Comparison of ENCODE assay signal across 2 cellular contexts in the genomic region with DNA sequence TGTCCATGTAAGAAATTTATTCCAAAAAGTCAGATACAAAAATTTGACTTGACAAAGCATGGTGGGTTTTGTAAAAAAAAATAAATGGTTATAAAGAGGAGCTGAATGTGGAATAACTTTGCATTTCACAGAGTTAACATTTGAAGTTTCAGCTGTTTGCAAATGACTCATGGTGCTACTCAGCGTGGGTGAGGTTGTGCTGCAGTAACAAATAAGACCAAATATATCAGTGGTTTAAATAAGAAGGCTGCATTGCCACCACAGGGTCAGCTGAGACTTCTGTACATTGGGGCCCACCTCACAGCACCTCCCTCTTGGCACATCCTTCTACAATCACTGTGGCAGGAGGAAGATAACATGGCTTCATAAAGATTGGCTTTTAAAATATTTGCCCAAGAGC.
TF ChIP-seq lines count a peak whose summit lies in the region.

No MANE protein-coding gene starts in this region.

TF ChIP-seq in HepG2, 621 proteins besides CTCF, POLR2A, EP300 and RAD21:
- TF ChIP-seq, protein P1, sequence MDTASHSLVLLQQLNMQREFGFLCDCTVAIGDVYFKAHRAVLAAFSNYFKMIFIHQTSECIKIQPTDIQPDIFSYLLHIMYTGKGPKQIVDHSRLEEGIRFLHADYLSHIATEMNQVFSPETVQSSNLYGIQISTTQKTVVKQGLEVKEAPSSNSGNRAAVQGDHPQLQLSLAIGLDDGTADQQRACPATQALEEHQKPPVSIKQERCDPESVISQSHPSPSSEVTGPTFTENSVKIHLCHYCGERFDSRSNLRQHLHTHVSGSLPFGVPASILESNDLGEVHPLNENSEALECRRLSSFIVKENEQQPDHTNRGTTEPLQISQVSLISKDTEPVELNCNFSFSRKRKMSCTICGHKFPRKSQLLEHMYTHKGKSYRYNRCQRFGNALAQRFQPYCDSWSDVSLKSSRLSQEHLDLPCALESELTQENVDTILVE (CRISPR knock-in tag; IDR thresholded peaks at IDR 0.05) = no peak
- TF ChIP-seq CCAR2 (optimal IDR thresholded peaks at IDR 0.05; ENCODE audit: low read depth, low read length) = no peak
- TF ChIP-seq AGO2 (optimal IDR thresholded peaks at IDR 0.05; ENCODE audit: low read depth, low read length) = no peak
- peak; percentile 98 for TF ChIP-seq ZNF12 (CRISPR knock-in tag; IDR thresholded peaks at IDR 0.05)
- no peak for TF ChIP-seq ZNF510 (CRISPR knock-in tag; IDR thresholded peaks at IDR 0.05; ENCODE audit: low read depth)

TF ChIP-seq in K562, 482 proteins besides CTCF, POLR2A, EP300 and RAD21:
- TF ChIP-seq, protein P2, sequence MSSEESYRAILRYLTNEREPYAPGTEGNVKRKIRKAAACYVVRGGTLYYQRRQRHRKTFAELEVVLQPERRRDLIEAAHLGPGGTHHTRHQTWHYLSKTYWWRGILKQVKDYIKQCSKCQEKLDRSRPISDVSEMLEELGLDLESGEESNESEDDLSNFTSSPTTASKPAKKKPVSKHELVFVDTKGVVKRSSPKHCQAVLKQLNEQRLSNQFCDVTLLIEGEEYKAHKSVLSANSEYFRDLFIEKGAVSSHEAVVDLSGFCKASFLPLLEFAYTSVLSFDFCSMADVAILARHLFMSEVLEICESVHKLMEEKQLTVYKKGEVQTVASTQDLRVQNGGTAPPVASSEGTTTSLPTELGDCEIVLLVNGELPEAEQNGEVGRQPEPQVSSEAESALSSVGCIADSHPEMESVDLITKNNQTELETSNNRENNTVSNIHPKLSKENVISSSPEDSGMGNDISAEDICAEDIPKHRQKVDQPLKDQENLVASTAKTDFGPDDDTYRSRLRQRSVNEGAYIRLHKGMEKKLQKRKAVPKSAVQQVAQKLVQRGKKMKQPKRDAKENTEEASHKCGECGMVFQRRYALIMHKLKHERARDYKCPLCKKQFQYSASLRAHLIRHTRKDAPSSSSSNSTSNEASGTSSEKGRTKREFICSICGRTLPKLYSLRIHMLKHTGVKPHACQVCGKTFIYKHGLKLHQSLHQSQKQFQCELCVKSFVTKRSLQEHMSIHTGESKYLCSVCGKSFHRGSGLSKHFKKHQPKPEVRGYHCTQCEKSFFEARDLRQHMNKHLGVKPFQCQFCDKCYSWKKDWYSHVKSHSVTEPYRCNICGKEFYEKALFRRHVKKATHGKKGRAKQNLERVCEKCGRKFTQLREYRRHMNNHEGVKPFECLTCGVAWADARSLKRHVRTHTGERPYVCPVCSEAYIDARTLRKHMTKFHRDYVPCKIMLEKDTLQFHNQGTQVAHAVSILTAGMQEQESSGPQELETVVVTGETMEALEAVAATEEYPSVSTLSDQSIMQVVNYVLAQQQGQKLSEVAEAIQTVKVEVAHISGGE (CRISPR knock-in tag; IDR thresholded peaks at IDR 0.05) = peak in 1 of 3 experiments; percentile 74; a peak in 1 of 6 replicates
- TF ChIP-seq, protein P3, sequence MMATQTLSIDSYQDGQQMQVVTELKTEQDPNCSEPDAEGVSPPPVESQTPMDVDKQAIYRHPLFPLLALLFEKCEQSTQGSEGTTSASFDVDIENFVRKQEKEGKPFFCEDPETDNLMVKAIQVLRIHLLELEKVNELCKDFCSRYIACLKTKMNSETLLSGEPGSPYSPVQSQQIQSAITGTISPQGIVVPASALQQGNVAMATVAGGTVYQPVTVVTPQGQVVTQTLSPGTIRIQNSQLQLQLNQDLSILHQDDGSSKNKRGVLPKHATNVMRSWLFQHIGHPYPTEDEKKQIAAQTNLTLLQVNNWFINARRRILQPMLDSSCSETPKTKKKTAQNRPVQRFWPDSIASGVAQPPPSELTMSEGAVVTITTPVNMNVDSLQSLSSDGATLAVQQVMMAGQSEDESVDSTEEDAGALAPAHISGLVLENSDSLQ (IDR thresholded peaks at IDR 0.05) = no peak
- TF ChIP-seq, protein P4, sequence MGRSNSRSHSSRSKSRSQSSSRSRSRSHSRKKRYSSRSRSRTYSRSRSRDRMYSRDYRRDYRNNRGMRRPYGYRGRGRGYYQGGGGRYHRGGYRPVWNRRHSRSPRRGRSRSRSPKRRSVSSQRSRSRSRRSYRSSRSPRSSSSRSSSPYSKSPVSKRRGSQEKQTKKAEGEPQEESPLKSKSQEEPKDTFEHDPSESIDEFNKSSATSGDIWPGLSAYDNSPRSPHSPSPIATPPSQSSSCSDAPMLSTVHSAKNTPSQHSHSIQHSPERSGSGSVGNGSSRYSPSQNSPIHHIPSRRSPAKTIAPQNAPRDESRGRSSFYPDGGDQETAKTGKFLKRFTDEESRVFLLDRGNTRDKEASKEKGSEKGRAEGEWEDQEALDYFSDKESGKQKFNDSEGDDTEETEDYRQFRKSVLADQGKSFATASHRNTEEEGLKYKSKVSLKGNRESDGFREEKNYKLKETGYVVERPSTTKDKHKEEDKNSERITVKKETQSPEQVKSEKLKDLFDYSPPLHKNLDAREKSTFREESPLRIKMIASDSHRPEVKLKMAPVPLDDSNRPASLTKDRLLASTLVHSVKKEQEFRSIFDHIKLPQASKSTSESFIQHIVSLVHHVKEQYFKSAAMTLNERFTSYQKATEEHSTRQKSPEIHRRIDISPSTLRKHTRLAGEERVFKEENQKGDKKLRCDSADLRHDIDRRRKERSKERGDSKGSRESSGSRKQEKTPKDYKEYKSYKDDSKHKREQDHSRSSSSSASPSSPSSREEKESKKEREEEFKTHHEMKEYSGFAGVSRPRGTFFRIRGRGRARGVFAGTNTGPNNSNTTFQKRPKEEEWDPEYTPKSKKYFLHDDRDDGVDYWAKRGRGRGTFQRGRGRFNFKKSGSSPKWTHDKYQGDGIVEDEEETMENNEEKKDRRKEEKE (IDR thresholded peaks at IDR 0.05; ENCODE audit: borderline replicate concordance in 1 of 2, control insufficient read depth in 1 of 2, low read depth in 2 of 2, low read length in 1 of 2) = no peak
- TF ChIP-seq ZNF12 (CRISPR knock-in tag; IDR thresholded peaks at IDR 0.05) (peak; percentile 85), ZKSCAN3 (CRISPR knock-in tag; IDR thresholded peaks at IDR 0.05) (no peak)
